16 cellular contexts compared by ENCODE assay signal in the genomic region with DNA sequence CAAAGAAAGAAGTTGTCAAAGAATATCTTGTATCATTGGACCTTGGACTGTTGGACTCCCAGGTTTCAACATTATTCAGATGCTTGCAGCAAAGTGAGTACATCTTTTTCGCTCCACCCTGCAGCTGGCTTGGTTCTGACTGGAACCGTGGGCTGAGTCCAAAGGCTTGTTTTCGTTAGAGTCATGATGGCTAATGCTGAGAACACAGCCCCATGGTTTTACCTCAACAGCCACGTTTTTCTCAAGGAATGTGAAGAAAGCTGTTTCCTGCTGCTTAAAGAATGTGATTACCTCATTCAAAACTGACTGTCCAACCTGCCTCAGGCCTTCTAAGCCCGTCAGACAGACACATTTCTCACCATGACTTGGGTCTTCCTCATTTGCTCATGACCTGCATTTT.
A peak's percentile ranks its signal among the peaks of the same experiment; 100 is the strongest.
DNase-seq lines count a peak whose midpoint lies in the region; ATAC-seq and TF ChIP-seq lines count a peak whose summit lies in the region.
"Had no signal": no experiment of that assay in that cellular context is flagged by ENCODE, and none has a peak within 500 bp of the region (broad histone marks: within the 10 kb centered on the region; RNA-seq: fewer than 3 reads in every experiment).

No MANE protein-coding gene starts in this region.

- no peaks in the 10 kb centered on the region for H3K9me3 ChIP-seq in ovary
- H3K9me3 ChIP-seq: body of pancreas, neutrophil, thyroid gland had no signal

- intact Hi-C loops in ovary (cut with DNase I): no loop called here

- H3K27me3 ChIP-seq in brain microvascular endothelial cell (replicated peaks) (no peaks in the 10 kb centered on the region), foreskin keratinocyte (no peaks in the 10 kb centered on the region), ovary (no peaks in the 10 kb centered on the region)
- H3K27me3 ChIP-seq: body of pancreas, thyroid gland had no signal

- H3K36me3 ChIP-seq in brain microvascular endothelial cell (replicated peaks) (no peaks in the 10 kb centered on the region), ovary (no peaks in the 10 kb centered on the region)
- H3K36me3 ChIP-seq: neutrophil, thyroid gland had no signal

- DNase-seq in AG08395 (ENCODE audit: low spot score): peak; percentile 41
- peak; percentile 2 for DNase-seq in HT-29 (ENCODE audit: low spot score)
- DNase-seq in brain microvascular endothelial cell: peak; percentile 67
- peak; percentile 97 to 99 for DNase-seq in foreskin keratinocyte
- DNase-seq in Kasumi-1 (lab: John Stamatoyannopoulos, UW): no peak
- no peak for DNase-seq in ovary
- DNase-seq: activated CD8-positive, alpha-beta T cell treated with anti-CD3 and anti-CD28 coated beads, Interleukin-2, amount 10 ng/mL, durations not matched to agents 7 days and 5 days; activated effector memory CD4-positive, alpha-beta T cell treated with Interleukin-2 at 50 U/mL for 16 hours; body of pancreas; NCI-H2029 treated with DMSO at 0.1 percent for 48 hours; thyroid gland had no signal

- TF ChIP-seq CTCF in brain microvascular endothelial cell (IDR thresholded peaks at IDR 0.05; ENCODE audit: low read depth, low read length, missing control alignments) (no peak), foreskin keratinocyte (conservative IDR thresholded peaks at IDR 0.05) (no peak), ovary (IDR thresholded peaks at IDR 0.05) (no peak)

- ATAC-seq in foreskin keratinocyte: peak; percentile 68
- ATAC-seq in GM18505 (IDR thresholded peaks at IDR 0.05; ENCODE audit: unreplicated experiment): no peak
- no peak for ATAC-seq in HG02610 (IDR thresholded peaks at IDR 0.05; ENCODE audit: unreplicated experiment)
- ATAC-seq: activated CD8-positive, alpha-beta T cell treated with anti-CD3 and anti-CD28 coated beads, Interleukin-2, amount 10 ng/mL, durations not matched to agents 7 days and 5 days; body of pancreas; GM12878 had no signal

- TF ChIP-seq EP300 in ovary (IDR thresholded peaks at IDR 0.05): no peak

- H3K4me3 ChIP-seq in brain microvascular endothelial cell (ENCODE audit: low read depth, low read length) (no peak overlapping the region), ovary (no peak overlapping the region)
- H3K4me3 ChIP-seq: body of pancreas, GM12878, thyroid gland had no signal

- TF ChIP-seq POLR2A in GM18505 (IDR thresholded peaks at IDR 0.05; ENCODE audit: borderline replicate concordance, extremely low read depth, insufficient read depth, insufficient read length) (no peak), ovary (IDR thresholded peaks at IDR 0.05) (no peak)

- in situ Hi-C loops in brain microvascular endothelial cell (cut with HindIII; ENCODE audit: low pct_ligation_motif_present, low sequenced_read_pairs): no loop called here

- H3K4me1 ChIP-seq in foreskin keratinocyte (peaks cover 47% of the 10 kb centered on the region), ovary (ENCODE audit: insufficient read depth) (no peaks in the 10 kb centered on the region)
- H3K4me1 ChIP-seq: body of pancreas, thyroid gland had no signal

- 61 to 73% (median 73%) methylated on average over 5 of the region's 5 CpGs for WGBS in ovary, 3 donors

- H3K27ac ChIP-seq in brain microvascular endothelial cell (no peak overlapping the region), foreskin keratinocyte (peak overlapping the region; percentile 97), ovary (no peak overlapping the region)
- H3K27ac ChIP-seq: body of pancreas, KMS-11, neutrophil, thyroid gland had no signal

Comparison
In these comparisons a context has a peak if more than half of its experiments do, and no peak if none do; other contexts are left out.
1. DNase-seq: peak in AG08395 (single experiment), HT-29 (single experiment), brain microvascular endothelial cell (single experiment) and foreskin keratinocyte (2 of 2); none in Kasumi-1 (0 of 2) and ovary (0 of 5).